Comparison of ENCODE assay signal across 19 cellular contexts in genomic region chr10:78450807-78451485, GRCh38.
A peak's percentile ranks its signal among the peaks of the same experiment; 100 is the strongest.
DNase-seq lines count a peak whose midpoint lies in the region; ATAC-seq and TF ChIP-seq lines count a peak whose summit lies in the region.
"Had no signal": no experiment of that assay in that cellular context is flagged by ENCODE, and none has a peak within 500 bp of the region (broad histone marks: within the 10 kb centered on the region; RNA-seq: fewer than 3 reads in every experiment).

No MANE protein-coding gene starts in this region.

- H3K4ac ChIP-seq in mesenchymal stem cell (ENCODE audit: low read depth in 1 of 2, low read length in 2 of 2) = no peak overlapping the region

- ATAC-seq in activated CD4-positive, CD25-positive, alpha-beta regulatory T cell treated with anti-CD3 and anti-CD28 coated beads, Interleukin-2, amount 50 U/mL, for 24 hours = no peak
- no peak for ATAC-seq in HG02642 (IDR thresholded peaks at IDR 0.05; ENCODE audit: poor library complexity, unreplicated experiment)
- ATAC-seq: body of pancreas, K562, T-helper 17 cell, upper lobe of right lung had no signal

- no peak overlapping the region for H2BK15ac ChIP-seq in mesenchymal stem cell (ENCODE audit: low read depth, poor library complexity, severe bottlenecking)

- no peaks in the 10 kb centered on the region for H3F3A ChIP-seq in Loucy (ENCODE audit: low read depth)

- H2BK12ac ChIP-seq in mesenchymal stem cell (ENCODE audit: low read length in 2 of 2) = no peak overlapping the region

- no peak overlapping the region for H3K18ac ChIP-seq in mesenchymal stem cell (ENCODE audit: low read depth in 1 of 2, low read length in 2 of 2)

- H4K91ac ChIP-seq in mesenchymal stem cell (ENCODE audit: low read length) = peak overlapping the region; percentile 22

- H3K14ac ChIP-seq in mesenchymal stem cell (ENCODE audit: low read length in 2 of 2) = peak overlapping the region in 1 of 2 experiments; percentile 29

- H2BK120ac ChIP-seq in mesenchymal stem cell (ENCODE audit: low read depth, low read length) = no peak overlapping the region

- H3K27ac ChIP-seq in mesenchymal stem cell (ENCODE audit: low read length, poor library complexity, severe bottlenecking) = no peak overlapping the region
- H3K27ac ChIP-seq: body of pancreas, HL-60, sigmoid colon, upper lobe of right lung had no signal

- TF ChIP-seq CTCF in Loucy (conservative IDR thresholded peaks at IDR 0.05; ENCODE audit: low read length) = no peak

- no peaks in the 10 kb centered on the region for H3K9me2 ChIP-seq in Loucy (replicated peaks; ENCODE audit: low read depth, low read length)

- no peaks in the 10 kb centered on the region for H3K9me3 ChIP-seq in Loucy (ENCODE audit: insufficient read depth, low read depth, low read length)
- H3K9me3 ChIP-seq in mesenchymal stem cell (ENCODE audit: control insufficient read depth, low read length) = no peaks in the 10 kb centered on the region
- H3K9me3 ChIP-seq: body of pancreas, sigmoid colon, upper lobe of right lung had no signal

- H2AK5ac ChIP-seq in mesenchymal stem cell (ENCODE audit: low read length, severe bottlenecking) = no peak overlapping the region

- H3K27me3 ChIP-seq in Loucy (ENCODE audit: insufficient read depth, low read length, poor library complexity, severe bottlenecking) (no peaks in the 10 kb centered on the region), mesenchymal stem cell (ENCODE audit: control insufficient read depth in 1 of 2, insufficient read depth in 1 of 2, low read length in 2 of 2) (peaks cover 10 to 35% of the 10 kb centered on the region in 2 experiments)
- H3K27me3 ChIP-seq: body of pancreas, sigmoid colon, upper lobe of right lung had no signal

- no peak overlapping the region for H3K9ac ChIP-seq in Loucy (ENCODE audit: low read depth, low read length, poor library complexity, severe bottlenecking)
- no peak overlapping the region for H3K9ac ChIP-seq in mesenchymal stem cell (ENCODE audit: low read length)

- no peak overlapping the region for H3K23ac ChIP-seq in mesenchymal stem cell (ENCODE audit: low read length in 2 of 2)

- H3K4me2 ChIP-seq in Loucy (ENCODE audit: low read depth, low read length, poor library complexity, severe bottlenecking) (peak overlapping the region; percentile 36), mesenchymal stem cell (ENCODE audit: low read length, poor library complexity, severe bottlenecking) (no peak overlapping the region)

- H3K79me2 ChIP-seq in Loucy (ENCODE audit: insufficient read depth, low read length) = no peaks in the 10 kb centered on the region

- H3K4me1 ChIP-seq in Loucy (ENCODE audit: insufficient read depth, low read length, poor library complexity, severe bottlenecking) (peaks cover 15% of the 10 kb centered on the region), mesenchymal stem cell (ENCODE audit: control insufficient read depth, insufficient read depth, low read depth, low read length) (peaks cover 2% of the 10 kb centered on the region)
- H3K4me1 ChIP-seq: upper lobe of right lung had no signal

- no peak overlapping the region for H2AFZ ChIP-seq in Loucy (ENCODE audit: low read length)
- no peak overlapping the region for H2AFZ ChIP-seq in mesenchymal stem cell (ENCODE audit: low read depth, low read length)

- 77% methylated on average over 6 of the region's 6 CpGs for WGBS in mesenchymal stem cell

- DNase-seq in COLO668 (lab: John Stamatoyannopoulos, UW; ENCODE audit: unreplicated experiment) (peak; percentile 72), NCI-H526 treated with DMSO at 0.1 percent for 48 hours (lab: John Stamatoyannopoulos, UW) (peak; percentile 66), mesenchymal stem cell (no peak), NCI-H774 (lab: John Stamatoyannopoulos, UW) (no peak), hepatic stellate cell (ENCODE audit: low spot score) (no peak)
- DNase-seq: activated naive CD8-positive, alpha-beta T cell treated with anti-CD3 and anti-CD28 coated beads for 36 hours; body of pancreas; foreskin fibroblast; occipital lobe; SIG-M5; sigmoid colon; stimulated activated naive CD4-positive, alpha-beta T cell treated with Interleukin-2 at 50 U/mL for 16 hours; T-helper 17 cell; upper lobe of right lung had no signal

- H3K36me3 ChIP-seq in Loucy (ENCODE audit: insufficient read depth, low read length) = no peaks in the 10 kb centered on the region
- H3K36me3 ChIP-seq in mesenchymal stem cell (ENCODE audit: control insufficient read depth in 1 of 2, insufficient read depth in 2 of 2, low read depth in 1 of 2, low read length in 2 of 2) = no peaks in the 10 kb centered on the region
- H3K36me3 ChIP-seq: sigmoid colon, upper lobe of right lung had no signal

- no peaks in the 10 kb centered on the region for H4K20me1 ChIP-seq in Loucy (ENCODE audit: insufficient read depth, low read length, poor library complexity, severe bottlenecking)

- H2BK5ac ChIP-seq in mesenchymal stem cell (ENCODE audit: low read depth, low read length, poor library complexity, severe bottlenecking) = no peak overlapping the region

- no peaks in the 10 kb centered on the region for H3K79me1 ChIP-seq in mesenchymal stem cell (replicated peaks; ENCODE audit: low read length, poor library complexity, severe bottlenecking)

- no peak overlapping the region for H3K4me3 ChIP-seq in Loucy (ENCODE audit: low read length, poor library complexity, severe bottlenecking)
- no peak overlapping the region for H3K4me3 ChIP-seq in mesenchymal stem cell (ENCODE audit: insufficient read depth in 1 of 2, low read depth in 1 of 2, low read length in 2 of 2)
- H3K4me3 ChIP-seq: body of pancreas, K562, sigmoid colon, upper lobe of right lung had no signal

- H4K8ac ChIP-seq in mesenchymal stem cell (ENCODE audit: low read length) = no peak overlapping the region

Comparison
In these comparisons a context has a peak if more than half of its experiments do, and no peak if none do; other contexts are left out.
1. DNase-seq: peak in COLO668 (single experiment) and NCI-H526 treated with DMSO at 0.1 percent for 48 hours (single experiment); none in mesenchymal stem cell (single experiment), NCI-H774 (single experiment) and hepatic stellate cell (single experiment).